In the genomic region with DNA sequence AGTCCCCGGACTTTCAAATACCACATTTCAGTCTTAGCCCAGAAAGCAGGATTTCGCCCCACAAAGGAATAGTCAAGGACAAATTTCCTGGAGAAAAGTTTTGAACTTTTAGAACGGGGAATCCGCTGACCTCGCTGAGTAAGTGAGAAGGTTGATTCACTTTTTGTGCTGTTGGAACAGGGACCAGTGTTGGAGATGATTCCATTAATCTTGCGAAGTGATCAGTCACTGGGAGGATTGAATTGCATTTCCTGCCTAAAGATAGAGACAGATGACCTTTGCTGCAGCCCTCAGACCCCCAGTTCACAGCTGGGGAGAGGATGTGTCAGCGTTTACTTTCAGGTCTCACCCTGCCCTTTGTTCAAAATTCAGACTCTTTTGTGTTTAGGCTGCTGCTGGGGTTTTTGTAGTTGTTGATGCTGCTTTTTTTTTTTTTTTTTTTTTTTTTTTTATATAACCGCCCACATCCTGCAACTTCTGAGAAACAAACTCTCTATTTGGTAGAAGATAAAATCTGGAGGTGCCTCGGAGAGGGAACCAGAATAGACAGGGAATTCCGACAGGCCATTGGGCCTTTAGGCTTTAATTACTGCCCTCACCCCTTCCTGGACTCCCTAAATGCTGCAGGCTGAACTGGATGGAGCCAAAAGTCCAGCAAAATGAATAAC, we compare ENCODE assay signal across 8 cellular contexts. TPM values are rescaled to one million over a fixed set of nuclear protein-coding genes. Genes with fewer than 3 reads are reported as not detected.
A peak's percentile ranks its signal among the peaks of the same experiment; 100 is the strongest.
DNase-seq lines count a peak whose midpoint lies in the region; ATAC-seq and TF ChIP-seq lines count a peak whose summit lies in the region.

No MANE protein-coding gene starts in this region.

- H3K36me3 ChIP-seq in OCI-LY7 (ENCODE audit: insufficient read depth, low read length) = no peaks in the 10 kb centered on the region
- no peaks in the 10 kb centered on the region for H3K36me3 ChIP-seq in left ventricle myocardium inferior

- BruUV-seq in OCI-LY7 (replicated peaks; lab: Mats Ljungman, UMichigan) = TSS peak; percentile 54

- POLR2A ChIA-PET in OCI-LY7 (lab: Charles Lee) = no interaction called here

- ATAC-seq in GM21619 (IDR thresholded peaks at IDR 0.05; ENCODE audit: unreplicated experiment) = peak; percentile 38
- no peak for ATAC-seq in GM19328 (IDR thresholded peaks at IDR 0.05; ENCODE audit: unreplicated experiment)

- intact Hi-C loops in OCI-LY7 (cut with micrococcal nuclease; ENCODE audit: unreplicated experiment) = loop anchor here (1.0 kb wide), 1 partner anchor 37 kb away; no protein-coding TSS in a partner anchor
- intact Hi-C loops in left ventricle myocardium inferior (cut with micrococcal nuclease) = no loop called here

- H3K4me3 ChIP-seq in AG09309 (ENCODE audit: control insufficient read depth, low read depth, low read length) = peak overlapping the region; percentile 15
- peak overlapping the region; percentile 53 for H3K4me3 ChIP-seq in OCI-LY7 (ENCODE audit: low read depth, low read length, poor library complexity, severe bottlenecking)
- H3K4me3 ChIP-seq in left ventricle myocardium inferior = peak overlapping the region; percentile 65

- peak overlapping the region; percentile 76; the same call in 1 of the 2 replicates for H2AFZ ChIP-seq in OCI-LY7 (ENCODE audit: low read length)

- TF ChIP-seq CTCF in AG09309 (IDR thresholded peaks at IDR 0.05; ENCODE audit: control insufficient read depth, insufficient read depth, low read depth, low read length, missing control alignments) (no peak), OCI-LY7 (conservative IDR thresholded peaks at IDR 0.05; ENCODE audit: low read length) (no peak), left ventricle myocardium inferior (IDR thresholded peaks at IDR 0.05; ENCODE audit: borderline replicate concordance) (no peak)

- no peaks in the 10 kb centered on the region for H3K27me3 ChIP-seq in left ventricle myocardium inferior (ENCODE audit: low read depth)

- peaks cover 39% of the 10 kb centered on the region for H3K4me1 ChIP-seq in OCI-LY7 (ENCODE audit: insufficient read depth, low read length, poor library complexity, severe bottlenecking)
- H3K4me1 ChIP-seq in left ventricle myocardium inferior = peaks cover 8% of the 10 kb centered on the region

- H3K79me2 ChIP-seq in OCI-LY7 (ENCODE audit: insufficient read depth, low read depth, low read length) = no peaks in the 10 kb centered on the region

- H3K27ac ChIP-seq in OCI-LY7 (ENCODE audit: low read depth, low read length, poor library complexity, severe bottlenecking) (peak overlapping the region; percentile 79), left ventricle myocardium inferior (replicated peaks) (peak overlapping the region; percentile 79)

- H3K9me3 ChIP-seq in OCI-LY7 (ENCODE audit: low read length) (no peaks in the 10 kb centered on the region), left ventricle myocardium inferior (replicated peaks) (no peaks in the 10 kb centered on the region)

- no peaks in the 10 kb centered on the region for H3K9me2 ChIP-seq in OCI-LY7 (ENCODE audit: insufficient read depth, low read length)

- H3K4me2 ChIP-seq in OCI-LY7 (ENCODE audit: low read length) = peak overlapping the region; percentile 76

- H4K20me1 ChIP-seq in OCI-LY7 (ENCODE audit: insufficient read depth, low read length) = no peaks in the 10 kb centered on the region

- DNase-seq in AG09309 (ENCODE audit: low read depth) = no peak
- DNase-seq in OCI-LY7 (ENCODE audit: low spot score) = peak; percentile 76
- DNase-seq in activated effector memory CD4-positive, alpha-beta T cell treated with anti-CD3 and anti-CD28 coated beads, Interleukin-2, amount 50 U/mL, for 16 hours = peak; percentile 86
- DNase-seq in left ventricle myocardium inferior = no peak
- DNase-seq in stimulated activated CD4-positive, alpha-beta T cell treated with anti-CD3 and anti-CD28 coated beads, Interleukin-15, amount 100 ng/mL, for 24 hours = peak; percentile 70
- DNase-seq in HuH-7 (ENCODE audit: low spot score) = no peak

- CTCF ChIA-PET in OCI-LY7 (lab: Charles Lee; ENCODE audit: unreplicated experiment) = no interaction called here

RNA-seq across cellular contexts. Expression of gene KDM2B, which starts 9.8 kb away (rescaled TPM):
- total RNA-seq in OCI-LY7 (2014; rRNA removed; shearing (Covaris generic)) = 75.1 and 78.5 TPM in 2 replicates
- total RNA-seq in OCI-LY7 (2022) = 88.0 and 93.6 TPM in 2 replicates
- total RNA-seq in left ventricle myocardium inferior = 13.0 TPM

RNA-seq across cellular contexts. Expression of gene ORAI1, which starts 35.7 kb away (rescaled TPM):
- 3.3 and 9.5 TPM in 2 replicates for total RNA-seq in OCI-LY7 (2014; rRNA removed; shearing (Covaris generic))
- total RNA-seq in OCI-LY7 (2022) (19.1 and 20.1 TPM in 2 replicates), left ventricle myocardium inferior (11.4 TPM)

Comparison
In these comparisons a context has a peak if more than half of its experiments do, and no peak if none do; other contexts are left out.
1. DNase-seq: peak in OCI-LY7 (single experiment), activated effector memory CD4-positive, alpha-beta T cell treated with anti-CD3 and anti-CD28 coated beads, Interleukin-2, amount 50 U/mL, for 16 hours (single experiment) and stimulated activated CD4-positive, alpha-beta T cell treated with anti-CD3 and anti-CD28 coated beads, Interleukin-15, amount 100 ng/mL, for 24 hours (single experiment); none in AG09309 (single experiment), left ventricle myocardium inferior (single experiment) and HuH-7 (single experiment).
2. H3K4me3 ChIP-seq: peak in every context shown above with its lines; median percentile 65 in left ventricle myocardium inferior; 53 in OCI-LY7; 15 in AG09309.